ENCODE assay signal across 8 cellular contexts in genomic region chr3:38139191-38139590, GRCh38. TPM values are rescaled to one million over a fixed set of nuclear protein-coding genes. Genes with fewer than 3 reads are reported as not detected.
A peak's percentile ranks its signal among the peaks of the same experiment; 100 is the strongest.
DNase-seq lines count a peak whose midpoint lies in the region; ATAC-seq lines count a peak whose summit lies in the region.

No MANE protein-coding gene starts in this region.

- peak overlapping the region; percentile 95 to 100 (median 98) for H3K4me3 Mint-ChIP-seq in CD4-positive, CD25-positive, alpha-beta regulatory T cell

- H2BK5ac ChIP-seq in neuronal stem cell (ENCODE audit: low read length) = peak overlapping the region; percentile 91

- H3K4me3 ChIP-seq in CD4-positive, CD25-positive, alpha-beta regulatory T cell (ENCODE audit: low read depth, low read length) = peak overlapping the region; percentile 78
- peak overlapping the region; percentile 82 for H3K4me3 ChIP-seq in NT2/D1 (ENCODE audit: insufficient read length, low read depth)
- H3K4me3 ChIP-seq in endocrine pancreas (ENCODE audit: control insufficient read depth, insufficient read depth, low read length) = peak overlapping the region; percentile 57
- H3K4me3 ChIP-seq in neuronal stem cell (ENCODE audit: low read length in 2 of 2) = peak overlapping the region; percentile 28 to 91

- H2AK5ac ChIP-seq in neuronal stem cell (ENCODE audit: low read depth, low read length) = peak overlapping the region; percentile 38

- H2BK120ac ChIP-seq in neuronal stem cell (ENCODE audit: low read depth, low read length) = no peak overlapping the region

- peak overlapping the region; percentile 97 for H3K23ac ChIP-seq in neuronal stem cell (ENCODE audit: low read depth, low read length, poor library complexity)

- H2BK12ac ChIP-seq in neuronal stem cell (ENCODE audit: low read length) = no peak overlapping the region

- peak overlapping the region; percentile 13 for H3K4ac ChIP-seq in neuronal stem cell (ENCODE audit: low read length)

- peak overlapping the region; percentile 98 for H3K18ac ChIP-seq in neuronal stem cell (ENCODE audit: low read length)

- H4K91ac ChIP-seq in neuronal stem cell (ENCODE audit: low read depth, low read length, poor library complexity) = peak overlapping the region; percentile 68

- peaks cover 2% of the 10 kb centered on the region for H3K79me1 ChIP-seq in neuronal stem cell (ENCODE audit: low read depth, low read length)

- peaks cover 20% of the 10 kb centered on the region for H3K36me3 ChIP-seq in CD4-positive, CD25-positive, alpha-beta regulatory T cell (ENCODE audit: control insufficient read depth, insufficient read depth, low read length)
- H3K36me3 ChIP-seq in NT2/D1 (ENCODE audit: insufficient read depth, insufficient read length, low read length) (peaks cover 31% of the 10 kb centered on the region), endocrine pancreas (ENCODE audit: control insufficient read depth, insufficient read depth, low read length) (no peaks in the 10 kb centered on the region), neuronal stem cell (replicated peaks in 1 of 2; ENCODE audit: control insufficient read depth in 2 of 2, insufficient read depth in 2 of 2, low read length in 2 of 2) (peaks cover 11 to 12% of the 10 kb centered on the region in 2 donors)

- no peaks in the 10 kb centered on the region for H3K9me3 Mint-ChIP-seq in CD4-positive, CD25-positive, alpha-beta regulatory T cell

- no peaks in the 10 kb centered on the region for H3K9me3 ChIP-seq in CD4-positive, CD25-positive, alpha-beta regulatory T cell (ENCODE audit: control insufficient read depth in 2 of 2, low read length in 2 of 2)
- H3K9me3 ChIP-seq in NT2/D1 (ENCODE audit: insufficient read depth, low read length) (no peaks in the 10 kb centered on the region), endocrine pancreas (ENCODE audit: control insufficient read depth, low read length) (no peaks in the 10 kb centered on the region), neuronal stem cell (replicated peaks in 1 of 2; ENCODE audit: control insufficient read depth in 2 of 2, insufficient read depth in 1 of 2, low read depth in 1 of 2, low read length in 2 of 2) (no peaks in the 10 kb centered on the region)

- peak overlapping the region; percentile 99 for H3K14ac ChIP-seq in neuronal stem cell (ENCODE audit: low read length)

- peak overlapping the region; percentile 96 to 98 (median 97) for H3K27ac Mint-ChIP-seq in CD4-positive, CD25-positive, alpha-beta regulatory T cell

- H3K27me3 ChIP-seq in CD4-positive, CD25-positive, alpha-beta regulatory T cell (ENCODE audit: control insufficient read depth, insufficient read depth, low read length) = no peaks in the 10 kb centered on the region
- peaks cover 27% of the 10 kb centered on the region for H3K27me3 ChIP-seq in NT2/D1 (ENCODE audit: insufficient read depth, insufficient read length)
- H3K27me3 ChIP-seq in endocrine pancreas (ENCODE audit: control insufficient read depth, insufficient read depth, low read length) = no peaks in the 10 kb centered on the region
- H3K27me3 ChIP-seq in neuronal stem cell (ENCODE audit: control insufficient read depth in 3 of 3, insufficient read depth in 3 of 3, low read depth in 1 of 3, low read length in 3 of 3) = peaks cover 0 to 39% (median 0%) of the 10 kb centered on the region in 3 experiments

- H3K27ac ChIP-seq in CD4-positive, CD25-positive, alpha-beta regulatory T cell (ENCODE audit: insufficient read depth, low read length, poor library complexity, severe bottlenecking) = peak overlapping the region; percentile 85
- H3K27ac ChIP-seq in neuronal stem cell (replicated peaks; ENCODE audit: low read length) = no peak overlapping the region

- H2AFZ ChIP-seq in neuronal stem cell (ENCODE audit: low read length) = peak overlapping the region; percentile 77

- H3K36me3 Mint-ChIP-seq in CD4-positive, CD25-positive, alpha-beta regulatory T cell = peaks cover 24% of the 10 kb centered on the region

- H3K9ac ChIP-seq in NT2/D1 (ENCODE audit: insufficient read length, low read depth) (peak overlapping the region; percentile 95), endocrine pancreas (ENCODE audit: control insufficient read depth, insufficient read depth, low read length) (peak overlapping the region; percentile 93), neuronal stem cell (ENCODE audit: low read depth, low read length, poor library complexity) (peak overlapping the region; percentile 99)

- H4K8ac ChIP-seq in neuronal stem cell (ENCODE audit: low read depth, low read length) = no peak overlapping the region

- H3K4me2 ChIP-seq in neuronal stem cell (ENCODE audit: insufficient read depth, low read length, poor library complexity, severe bottlenecking) = peak overlapping the region; percentile 88

- no peak for ATAC-seq in CD4-positive, CD25-positive, alpha-beta regulatory T cell (ENCODE audit: low read depth in 2 of 2)
- ATAC-seq in HG02973 (IDR thresholded peaks at IDR 0.05; ENCODE audit: unreplicated experiment) = no peak
- no peak for ATAC-seq in HG02870 (IDR thresholded peaks at IDR 0.05; ENCODE audit: unreplicated experiment)
- ATAC-seq in GM21381 (IDR thresholded peaks at IDR 0.05; ENCODE audit: unreplicated experiment) = no peak

- H3K27me3 Mint-ChIP-seq in CD4-positive, CD25-positive, alpha-beta regulatory T cell = peaks cover 4% of the 10 kb centered on the region

- no peak for DNase-seq in CD4-positive, CD25-positive, alpha-beta regulatory T cell
- DNase-seq in NT2/D1 (ENCODE audit: low read depth, low spot score) (no peak), neuronal stem cell (ENCODE audit: low spot score) (no peak), DMS 273 (lab: John Stamatoyannopoulos, UW; ENCODE audit: unreplicated experiment) (no peak)

- H2BK15ac ChIP-seq in neuronal stem cell (ENCODE audit: low read length) = peak overlapping the region; percentile 86

- WGBS in neuronal stem cell (ENCODE audit: extremely low coverage in 2 of 2, insufficient read length in 2 of 2, insufficient replicate concordance in 1 of 2), 2 donors = no CpG with 5 or more reads among the region's 8 CpGs

- peaks cover 51% of the 10 kb centered on the region for H3K4me1 ChIP-seq in CD4-positive, CD25-positive, alpha-beta regulatory T cell (ENCODE audit: control insufficient read depth, insufficient read depth, low read length, poor library complexity, severe bottlenecking)
- peaks cover 14% of the 10 kb centered on the region for H3K4me1 ChIP-seq in NT2/D1 (ENCODE audit: insufficient read depth, insufficient read length)
- no peaks in the 10 kb centered on the region for H3K4me1 ChIP-seq in endocrine pancreas (ENCODE audit: control insufficient read depth, insufficient read depth, low read length)
- H3K4me1 ChIP-seq in neuronal stem cell (ENCODE audit: control insufficient read depth in 2 of 2, insufficient read depth in 1 of 2, low read depth in 1 of 2, low read length in 2 of 2) = peaks cover 9 to 18% of the 10 kb centered on the region in 2 donors

- H3K4me1 Mint-ChIP-seq in CD4-positive, CD25-positive, alpha-beta regulatory T cell = peaks cover 13 to 65% (median 35%) of the 10 kb centered on the region in 4 donors

RNA-seq across cellular contexts. Expression of gene MYD88, which starts 0.7 kb away (rescaled TPM):
- total RNA-seq in CD4-positive, CD25-positive, alpha-beta regulatory T cell = 49.9 TPM
- 100 to 1,000 TPM; 114 to 184 (median 139) TPM for polyA plus RNA-seq in CD4-positive, CD25-positive, alpha-beta regulatory T cell
- polyA plus RNA-seq in neuronal stem cell (2013, experiment 1 of 2) = 20.8 TPM
- 20.5 TPM for polyA plus RNA-seq in neuronal stem cell (2013, experiment 2 of 2)

RNA-seq across cellular contexts. Expression of gene ACAA1, which starts 2.3 kb away (rescaled TPM):
- 80.7 TPM for total RNA-seq in CD4-positive, CD25-positive, alpha-beta regulatory T cell
- 10 to 100 TPM; 55.6 to 79.3 (median 67.2) TPM for polyA plus RNA-seq in CD4-positive, CD25-positive, alpha-beta regulatory T cell
- 11.6 TPM for polyA plus RNA-seq in neuronal stem cell (2013, experiment 1 of 2)
- polyA plus RNA-seq in neuronal stem cell (2013, experiment 2 of 2) = 11.5 TPM

RNA-seq across cellular contexts. Expression of gene OXSR1, which starts 26.1 kb away (rescaled TPM):
- total RNA-seq in CD4-positive, CD25-positive, alpha-beta regulatory T cell = 62.3 TPM
- 10 to 100 TPM; 12.6 to 19.3 (median 16.1) TPM for polyA plus RNA-seq in CD4-positive, CD25-positive, alpha-beta regulatory T cell
- 34.0 TPM for polyA plus RNA-seq in neuronal stem cell (2013, experiment 1 of 2)
- 33.5 TPM for polyA plus RNA-seq in neuronal stem cell (2013, experiment 2 of 2)
